In genomic region chr1:958823-959729, GRCh38 we compare ENCODE assay signal across 8 cellular contexts. TPM values are rescaled to one million over a fixed set of nuclear protein-coding genes. Genes with fewer than 3 reads are reported as not detected.
DNase-seq lines count a peak whose midpoint lies in the region; ATAC-seq and TF ChIP-seq lines count a peak whose summit lies in the region.

TSS of gene NOC2L (minus strand) at chr1:959256. CDS start at chr1:959240, 16 bp downstream.

- RAD21 ChIA-PET in HCT116 (lab: Charles Lee; ENCODE audit: low non-redundant PET in 1 of 2, low total read pairs in 2 of 2, uncharacterized antibody in 2 of 2, unreplicated experiment in 2 of 2), result no interaction called here

- H3K4me3 ChIP-seq in HCT116 (replicated peaks in 1 of 2; ENCODE audit: low read depth in 1 of 2, low read length in 2 of 2) (peak within 1 kb of the TSS; percentile 92 to 93), NB4 (ENCODE audit: low read depth, low read length) (peak within 1 kb of the TSS; percentile 98), cardiac muscle cell (peak within 1 kb of the TSS; percentile 99)

- peak within 1 kb of the TSS; percentile 85 for H3K4me2 ChIP-seq in HCT116 (ENCODE audit: low read length)

- intact Hi-C loops in HCT116 (cut with micrococcal nuclease) (no loop called here), posterior cingulate gyrus (cut with DNase I) (no loop called here)

- CTCF ChIA-PET in HCT116 (lab: Charles Lee), result interaction anchor here (1.1 kb wide), 1 partner anchor 54 kb away, joined by 3 read pairs; no protein-coding TSS in a partner anchor

- no peaks in the 10 kb centered on the region for H3K9me3 ChIP-seq in HCT116 (ENCODE audit: control insufficient read depth in 1 of 2, insufficient read depth in 1 of 2, low read depth in 1 of 2, low read length in 2 of 2)
- H3K9me3 ChIP-seq in cardiac muscle cell (ENCODE audit: low read depth), result no peaks in the 10 kb centered on the region

- TF ChIP-seq RAD21 in HCT116 (IDR thresholded peaks at IDR 0.05; ENCODE audit: low read depth), result no peak

- no peaks in the 10 kb centered on the region for H3K9me2 ChIP-seq in HCT116 (ENCODE audit: insufficient read depth)

- peaks cover 8% of the 10 kb centered on the region for H3K36me3 Mint-ChIP-seq in type B pancreatic cell

- H3K27me3 ChIP-seq in HCT116 (ENCODE audit: insufficient read depth, low read length), result no peaks in the 10 kb centered on the region
- H3K27me3 ChIP-seq in cardiac muscle cell, result peaks cover 4% of the 10 kb centered on the region

- no peak for TF ChIP-seq POLR2A in HCT116 (IDR thresholded peaks at IDR 0.05; ENCODE audit: borderline replicate concordance, extremely low read depth, insufficient read depth, insufficient read length)
- peak; percentile 57 for TF ChIP-seq POLR2A in NB4 (IDR thresholded peaks at IDR 0.05; ENCODE audit: extremely low read depth, insufficient read length)

- peak within 1 kb of the TSS; percentile 97 for H3K9ac ChIP-seq in HCT116 (ENCODE audit: low read length)

- TSS peak; percentile 85 for BruUV-seq in HCT116 (replicated peaks; lab: Mats Ljungman, UMichigan)

- H3K4me1 ChIP-seq in HCT116 (ENCODE audit: control insufficient read depth in 1 of 2, insufficient read depth in 2 of 2, low read length in 2 of 2), result peaks cover 10 to 17% of the 10 kb centered on the region in 2 experiments
- peaks cover 3% of the 10 kb centered on the region for H3K4me1 ChIP-seq in cardiac muscle cell (ENCODE audit: low read depth)

- no peaks in the 10 kb centered on the region; the same call in 1 of the 2 replicates for H4K20me1 ChIP-seq in HCT116 (ENCODE audit: insufficient read depth)

- peaks cover 75% of the 10 kb centered on the region for H3K79me2 ChIP-seq in HCT116 (ENCODE audit: insufficient read depth, low read length)

- no peaks in the 10 kb centered on the region for H3K9me3 Mint-ChIP-seq in type B pancreatic cell

- H3K36me3 ChIP-seq in HCT116 (ENCODE audit: control insufficient read depth in 1 of 2, insufficient read depth in 2 of 2, low read length in 2 of 2) (peaks cover 29 to 41% of the 10 kb centered on the region in 2 experiments; a peak in 3 of 4 replicates), cardiac muscle cell (peaks cover 18% of the 10 kb centered on the region)

- H3K27ac ChIP-seq in HCT116 (ENCODE audit: low read depth, low read length) (peak within 1 kb of the TSS; percentile 99), cardiac muscle cell (no peak within 1 kb of the TSS)

- H2AFZ ChIP-seq in HCT116 (ENCODE audit: low read depth, low read length, poor library complexity, severe bottlenecking), result no peak within 1 kb of the TSS

- H3K27ac Mint-ChIP-seq in type B pancreatic cell, result peak within 1 kb of the TSS; percentile 83

- ATAC-seq in HCT116, result peak; percentile 79

- peak within 1 kb of the TSS; percentile 95 for H3K4me3 Mint-ChIP-seq in type B pancreatic cell

- TF ChIP-seq CTCF in HCT116 (IDR thresholded peaks at IDR 0.05 in 2 of 3, conservative IDR thresholded peaks at IDR 0.05 in 1 of 3; ENCODE audit: borderline replicate concordance in 1 of 3, insufficient read depth in 1 of 3, low read depth in 2 of 3, low read length in 2 of 3) (no peak), NB4 (IDR thresholded peaks at IDR 0.05; ENCODE audit: low read depth, low read length) (no peak), cardiac muscle cell (IDR thresholded peaks at IDR 0.05; ENCODE audit: low read depth, low read length) (no peak), type B pancreatic cell (conservative IDR thresholded peaks at IDR 0.05) (no peak)

- POLR2A ChIA-PET in HCT116 (lab: Charles Lee), result interaction anchor here (1.2 kb wide), 1 partner anchor 17 kb away, joined by 3 read pairs; no protein-coding TSS in a partner anchor

- DNase-seq in GF-D8 (lab: John Stamatoyannopoulos, UW), result peak; percentile 70
- DNase-seq in HCT116 (ENCODE audit: low read depth, low spot score), result no peak
- peak; percentile 90 for DNase-seq in NB4 (ENCODE audit: low read depth)
- DNase-seq in SW480 (ENCODE audit: low spot score), result peak; percentile 83
- DNase-seq in activated naive CD8-positive, alpha-beta T cell treated with anti-CD3 and anti-CD28 coated beads, Interleukin-2, amount 50 U/mL, for 16 hours (ENCODE audit: low read depth, low spot score), result peak; percentile 93
- DNase-seq in cardiac muscle cell (ENCODE audit: low read depth in 1 of 2, low spot score in 1 of 2), result peak; percentile 92 to 93
- DNase-seq in posterior cingulate gyrus, result peak; percentile 90 to 99 (median 96)
- peak; percentile 96 for DNase-seq in type B pancreatic cell (ENCODE audit: extremely low spot score, unreplicated experiment)

- no peaks in the 10 kb centered on the region for H3K27me3 Mint-ChIP-seq in type B pancreatic cell

- peaks cover 12% of the 10 kb centered on the region for H3K4me1 Mint-ChIP-seq in type B pancreatic cell (ENCODE audit: unreplicated experiment)

TF ChIP-seq in HCT116, 20 proteins besides CTCF, POLR2A, EP300 and RAD21:
- TF ChIP-seq EZH2 (IDR thresholded peaks at IDR 0.05), result no peak
- TF ChIP-seq POLR2AphosphoS5 (IDR thresholded peaks at IDR 0.05; ENCODE audit: low read depth, low read length), result peak; percentile 84
- no peak for TF ChIP-seq REST (IDR thresholded peaks at IDR 0.05; ENCODE audit: low read depth)
- TF ChIP-seq EGR1 (IDR thresholded peaks at IDR 0.05; ENCODE audit: low read depth), result no peak
- TF ChIP-seq YY1 (IDR thresholded peaks at IDR 0.05; ENCODE audit: extremely low read depth, insufficient replicate concordance, low read depth, low read length), result peak; percentile 91
- no peak for TF ChIP-seq CBX3 (IDR thresholded peaks at IDR 0.05; ENCODE audit: low read depth)

RNA-seq across cellular contexts. Expression of gene NOC2L, which starts in this region (rescaled TPM):
- total RNA-seq in HCT116 (2021; ENCODE audit: unreplicated experiment) (260 TPM), cardiac muscle cell (98.2 and 119 TPM in 2 replicates), type B pancreatic cell (ENCODE audit: low replicate concordance) (75.1 and 87.2 TPM in 2 replicates)
- polyA plus RNA-seq in HCT116 (2012), result 169 and 185 TPM in 2 replicates
- 95.4 and 122 TPM in 2 replicates for polyA plus RNA-seq in cardiac muscle cell
